Comparison of ENCODE assay signal across 25 cellular contexts in the genomic region with DNA sequence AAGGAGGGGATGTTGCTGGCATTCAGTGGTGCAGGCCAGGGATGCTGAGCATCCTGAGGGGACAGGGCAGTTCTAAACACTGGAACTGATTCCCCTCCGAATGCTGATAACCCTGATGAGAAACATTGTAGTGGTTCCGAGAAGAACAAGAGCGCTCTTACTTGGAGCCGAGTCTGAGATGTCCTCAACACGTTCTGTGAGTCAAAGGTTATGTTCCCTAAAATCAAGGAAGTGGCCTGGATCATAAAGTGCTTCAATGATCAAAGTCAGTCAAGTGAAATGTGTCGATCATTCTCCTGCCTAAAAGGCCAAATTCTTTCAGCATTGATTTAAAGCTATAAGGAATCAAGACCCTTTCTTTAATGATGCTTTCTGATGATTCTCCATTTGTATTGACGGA.
"Had no signal": no experiment of that assay in that cellular context is flagged by ENCODE, and none has a peak within 500 bp of the region (broad histone marks: within the 10 kb centered on the region; RNA-seq: fewer than 3 reads in every experiment).

No MANE protein-coding gene starts in this region.

- H3K9me3 Mint-ChIP-seq: activated naive CD8-positive, alpha-beta T cell treated with anti-CD3 and anti-CD28 coated beads, Interleukin-2, amount 50 U/mL, for 24 hours; naive thymus-derived CD4-positive, alpha-beta T cell; stimulated activated naive CD8-positive, alpha-beta T cell treated with anti-CD3 and anti-CD28 coated beads, Interleukin-15, Interleukin-2, amounts not matched to agents 100 ng/mL and 50 ng/mL, for 24 hours had no signal

- H3K4me3 ChIP-seq: heart right ventricle, lower lobe of right lung had no signal

- H3K4me3 Mint-ChIP-seq: activated CD8-positive, alpha-beta T cell treated with anti-CD3 and anti-CD28 coated beads, Interleukin-2, amount 10 ng/mL, durations not matched to agents 7 days and 5 days; activated naive CD8-positive, alpha-beta T cell treated with anti-CD3 and anti-CD28 coated beads, Interleukin-2, amount 50 U/mL, for 24 hours; activated T-helper 1 cell treated with anti-CD3 and anti-CD28 coated beads, Interleukin-12 subunit alpha, Interleukin-12 subunit beta, Interleukin-2, Interleukin-4 antibody, amounts not matched to agents 30 ng/mL and 10 ng/mL and 1 ng/mL, durations not matched to agents 14 hours and 24 hours and 36 hours; brain; naive thymus-derived CD4-positive, alpha-beta T cell; neural crest cell; stimulated activated naive CD8-positive, alpha-beta T cell treated with anti-CD3 and anti-CD28 coated beads, Interleukin-15, Interleukin-2, amounts not matched to agents 100 ng/mL and 50 ng/mL, for 24 hours; type B pancreatic cell had no signal

- H3K27me3 ChIP-seq: heart right ventricle had no signal

- H3K36me3 ChIP-seq: lower lobe of right lung, WERI-Rb-1 had no signal

- H3K9me3 ChIP-seq: heart right ventricle, lower lobe of right lung, SK-N-SH had no signal

- H3K27ac ChIP-seq: lower lobe of right lung, WERI-Rb-1 had no signal

- H3K27ac Mint-ChIP-seq: activated CD8-positive, alpha-beta T cell treated with anti-CD3 and anti-CD28 coated beads, Interleukin-2, amount 10 ng/mL, durations not matched to agents 7 days and 5 days; activated naive CD8-positive, alpha-beta T cell treated with anti-CD3 and anti-CD28 coated beads, Interleukin-2, amount 50 U/mL, for 24 hours; activated T-helper 1 cell treated with anti-CD3 and anti-CD28 coated beads, Interleukin-12 subunit alpha, Interleukin-12 subunit beta, Interleukin-2, Interleukin-4 antibody, amounts not matched to agents 30 ng/mL and 10 ng/mL and 1 ng/mL, durations not matched to agents 14 hours and 24 hours and 36 hours; naive thymus-derived CD4-positive, alpha-beta T cell; stimulated activated naive CD8-positive, alpha-beta T cell treated with anti-CD3 and anti-CD28 coated beads, Interleukin-15, Interleukin-2, amounts not matched to agents 100 ng/mL and 50 ng/mL, for 24 hours; type B pancreatic cell had no signal

- DNase-seq: activated CD4-positive, alpha-beta T cell treated with anti-CD3 and anti-CD28 coated beads for 1 hour; activated CD4-positive, alpha-beta T cell treated with anti-CD3 and anti-CD28 coated beads, Interleukin-2, amount 50 U/mL, for 1 hour; activated CD8-positive, alpha-beta T cell treated with anti-CD3 and anti-CD28 coated beads, Interleukin-2, amount 10 ng/mL, durations not matched to agents 7 days and 5 days; activated gamma-delta T cell; activated naive CD4-positive, alpha-beta T cell treated with anti-CD3 and anti-CD28 coated beads, Interleukin-2, amount 50 U/mL, for 16 hours; activated naive CD8-positive, alpha-beta T cell treated with anti-CD3 and anti-CD28 coated beads, Interleukin-2, amount 50 U/mL, for 24 hours; caudate nucleus; effector memory CD4-positive, alpha-beta T cell; heart right ventricle; islet precursor cell; left cardiac atrium; lower lobe of right lung; mesendoderm; naive thymus-derived CD4-positive, alpha-beta T cell; occipital lobe; retina; SK-N-SH; stimulated activated CD4-positive, alpha-beta T cell treated with anti-CD3 and anti-CD28 coated beads, Interleukin-4, amount 100 ng/mL, for 4 hours; WERI-Rb-1 had no signal

- FAIRE-seq: TTC549 had no signal

- H3K27me3 Mint-ChIP-seq: activated naive CD8-positive, alpha-beta T cell treated with anti-CD3 and anti-CD28 coated beads, Interleukin-2, amount 50 U/mL, for 24 hours; brain; type B pancreatic cell had no signal

- ATAC-seq: activated CD8-positive, alpha-beta T cell treated with anti-CD3 and anti-CD28 coated beads, Interleukin-2, amount 10 ng/mL, durations not matched to agents 7 days and 5 days; activated naive CD8-positive, alpha-beta T cell treated with anti-CD3 and anti-CD28 coated beads, Interleukin-2, amount 50 U/mL, for 24 hours; left cardiac atrium; lower lobe of right lung; naive thymus-derived CD4-positive, alpha-beta T cell had no signal
